Comparison of ENCODE assay signal across 30 cellular contexts in the genomic region with DNA sequence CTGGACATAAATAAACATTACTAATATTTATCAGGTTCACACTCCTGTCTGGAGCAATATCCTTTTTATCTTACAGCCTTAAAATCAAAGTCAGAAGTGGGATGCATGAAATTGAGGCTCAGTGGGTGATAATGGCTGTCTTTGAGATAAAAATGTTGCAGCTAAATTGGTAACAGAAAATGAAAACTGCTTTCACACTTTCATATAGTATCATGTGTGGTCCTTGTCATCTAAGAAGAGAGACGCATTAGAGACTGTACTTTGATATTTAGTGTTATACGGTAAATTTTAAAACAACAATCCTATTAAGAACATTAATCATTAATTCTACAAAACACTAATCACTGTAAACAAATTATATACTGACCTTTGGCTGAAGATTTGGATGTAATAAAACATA.
"Had no signal": no experiment of that assay in that cellular context is flagged by ENCODE, and none has a peak within 500 bp of the region (broad histone marks: within the 10 kb centered on the region; RNA-seq: fewer than 3 reads in every experiment).

No MANE protein-coding gene starts in this region.

- H3K36me3 ChIP-seq: adrenal gland, esophagus muscularis mucosa, WERI-Rb-1 had no signal

- H3K9me3 ChIP-seq: adrenal gland, body of pancreas, esophagus muscularis mucosa, gastrocnemius medialis, heart left ventricle had no signal

- DNase-seq: activated B cell treated with CpG ODN at 0.5 μM for 24 hours; activated CD4-positive, alpha-beta T cell treated with anti-CD3 and anti-CD28 coated beads for 48 hours; activated CD4-positive, alpha-beta T cell treated with anti-CD3 and anti-CD28 coated beads, Interleukin-2, amount 50 U/mL, for 1 hour; activated CD4-positive, alpha-beta T cell treated with anti-CD3 and anti-CD28 coated beads, Interleukin-2, amount 50 U/mL, for 48 hours; activated CD8-positive, alpha-beta memory T cell treated with anti-CD3 and anti-CD28 coated beads for 24 hours; activated CD8-positive, alpha-beta T cell treated with anti-CD3 and anti-CD28 coated beads for 36 hours; activated effector memory CD4-positive, alpha-beta T cell treated with anti-CD3 and anti-CD28 coated beads, Interleukin-2, amount 50 U/mL, for 16 hours; activated naive CD4-positive, alpha-beta T cell treated with anti-CD3 and anti-CD28 coated beads for 36 hours; activated naive CD8-positive, alpha-beta T cell treated with anti-CD3 and anti-CD28 coated beads for 36 hours; activated naive CD8-positive, alpha-beta T cell treated with anti-CD3 and anti-CD28 coated beads, Interleukin-2, amount 50 U/mL, for 24 hours; activated T-cell treated with anti-CD3 and anti-CD28 coated beads, Interleukin-2, amount 50 U/mL, for 4 hours; adrenal gland; amygdala; aorta; body of pancreas; caudate nucleus; cortex of kidney; dermis blood vessel endothelial cell; effector CD4-positive, alpha-beta T cell; effector memory CD8-positive, alpha-beta T cell; erythroblast; foreskin keratinocyte; gastrocnemius medialis; glutamatergic neuron; heart left ventricle; T1000; WERI-Rb-1 had no signal

- H3K4me3 ChIP-seq: adrenal gland, body of pancreas, esophagus muscularis mucosa, gastrocnemius medialis, heart left ventricle had no signal

- ATAC-seq: activated CD4-positive, CD25-positive, alpha-beta regulatory T cell treated with anti-CD3 and anti-CD28 coated beads, Interleukin-2, amount 50 U/mL, for 24 hours; activated CD8-positive, alpha-beta T cell treated with anti-CD3 and anti-CD28 coated beads for 36 hours; activated naive CD8-positive, alpha-beta T cell treated with anti-CD3 and anti-CD28 coated beads, Interleukin-2, amount 50 U/mL, for 24 hours; activated T-cell treated with anti-CD3 and anti-CD28 coated beads, Interleukin-2, amount 50 U/mL, for 4 hours; activated T-helper 17 cell treated with anti-CD3 and anti-CD28 coated beads, Interleukin-2, amount 50 U/mL, for 72 hours; body of pancreas; effector memory CD8-positive, alpha-beta T cell; foreskin keratinocyte; gastrocnemius medialis; heart left ventricle had no signal

- H3K4me1 ChIP-seq: body of pancreas, esophagus muscularis mucosa, foreskin keratinocyte had no signal

- H3K27me3 ChIP-seq: adrenal gland, body of pancreas, esophagus muscularis mucosa, foreskin keratinocyte, gastrocnemius medialis, heart left ventricle had no signal

- H3K27ac ChIP-seq: adrenal gland, body of pancreas, esophagus muscularis mucosa, foreskin keratinocyte, gastrocnemius medialis, heart left ventricle, WERI-Rb-1 had no signal
